ENCODE assay signal across 14 cellular contexts in the genomic region with DNA sequence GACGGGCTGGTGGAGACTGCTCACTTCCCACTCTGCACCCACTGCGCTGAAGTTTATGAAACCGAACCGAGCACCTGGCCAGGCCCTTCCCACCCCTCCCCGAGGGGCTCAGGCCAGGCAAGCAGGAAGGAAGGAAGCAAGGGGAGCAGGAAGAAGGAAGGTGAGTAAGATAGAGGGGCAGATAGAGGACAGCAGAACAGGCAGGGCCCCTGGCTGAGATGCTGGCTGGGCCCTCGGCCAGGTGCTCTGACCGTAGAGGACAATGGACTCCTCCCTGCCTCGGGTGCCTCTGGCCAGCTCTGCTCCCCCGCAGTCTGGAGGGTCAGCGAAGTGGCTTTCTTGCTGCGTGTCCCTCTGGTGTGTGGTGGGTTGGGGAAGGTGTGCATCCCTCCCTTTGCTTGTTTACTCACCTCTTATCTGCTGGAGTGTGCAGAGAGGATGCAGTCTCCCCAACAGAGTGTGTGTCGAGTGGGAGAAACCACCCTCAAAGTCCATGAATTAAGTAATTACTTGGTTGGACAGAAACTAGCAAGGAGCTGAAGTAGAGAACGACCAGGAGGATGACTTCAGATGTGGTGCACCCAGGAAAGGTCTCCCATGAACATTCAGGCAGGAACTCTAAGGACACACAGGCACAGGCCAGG.
"Had no signal": no experiment of that assay in that cellular context is flagged by ENCODE, and none has a peak within 500 bp of the region (broad histone marks: within the 10 kb centered on the region; RNA-seq: fewer than 3 reads in every experiment).

No MANE protein-coding gene starts in this region.

- H3K27ac Mint-ChIP-seq: activated naive CD4-positive, alpha-beta T cell treated with anti-CD3 and anti-CD28 coated beads, Interleukin-2, amount 50 U/mL, for 72 hours; activated T-cell treated with anti-CD3 and anti-CD28 coated beads, Interleukin-2, amount 50 U/mL, for 24 hours; nephron progenitor cell had no signal

- H3K27ac ChIP-seq: dorsolateral prefrontal cortex, esophagus squamous epithelium, ovary, tibial nerve had no signal

- H3K27me3 Mint-ChIP-seq: activated T-cell treated with anti-CD3 and anti-CD28 coated beads, Interleukin-2, amount 50 U/mL, for 24 hours had no signal

- H3K4me3 Mint-ChIP-seq: activated T-cell treated with anti-CD3 and anti-CD28 coated beads, Interleukin-2, amount 50 U/mL, for 24 hours; nephron progenitor cell had no signal

- H3K9me3 ChIP-seq: esophagus squamous epithelium, ovary, tibial nerve had no signal

- ATAC-seq: activated naive CD4-positive, alpha-beta T cell treated with anti-CD3 and anti-CD28 coated beads, Interleukin-2, amount 50 U/mL, for 72 hours had no signal

- H3K36me3 ChIP-seq: esophagus squamous epithelium, ovary, tibial nerve had no signal

- DNase-seq: activated CD4-positive, alpha-beta T cell treated with anti-CD3 and anti-CD28 coated beads for 4 hours; activated effector memory CD4-positive, alpha-beta T cell treated with anti-CD3 and anti-CD28 coated beads, Interleukin-2, amount 50 U/mL, for 16 hours; activated T-cell treated with anti-CD3 and anti-CD28 coated beads, Interleukin-2, amount 50 U/mL, for 24 hours; anterior cingulate cortex; esophagus squamous epithelium; foreskin fibroblast; mesendoderm; nephron progenitor cell; ovary; SIG-M5; stimulated activated CD4-positive, alpha-beta T cell treated with anti-CD3 and anti-CD28 coated beads, Interleukin-4, amount 100 ng/mL, for 4 hours had no signal

- H3K27me3 ChIP-seq: ovary, tibial nerve had no signal

- H3K4me3 ChIP-seq: dorsolateral prefrontal cortex, esophagus squamous epithelium, ovary, tibial nerve had no signal

- H3K36me3 Mint-ChIP-seq: activated naive CD4-positive, alpha-beta T cell treated with anti-CD3 and anti-CD28 coated beads, Interleukin-2, amount 50 U/mL, for 72 hours had no signal

- H3K4me1 ChIP-seq: esophagus squamous epithelium, tibial nerve had no signal

- H3K9me3 Mint-ChIP-seq: activated naive CD4-positive, alpha-beta T cell treated with anti-CD3 and anti-CD28 coated beads, Interleukin-2, amount 50 U/mL, for 72 hours; activated T-cell treated with anti-CD3 and anti-CD28 coated beads, Interleukin-2, amount 50 U/mL, for 24 hours; nephron progenitor cell had no signal
